ENCODE assay signal across 26 cellular contexts in genomic region chr20:889932-890463, GRCh38. TPM values are rescaled to one million over a fixed set of nuclear protein-coding genes. Genes with fewer than 3 reads are reported as not detected.
"Had no signal": no experiment of that assay in that cellular context is flagged by ENCODE, and none has a peak within 500 bp of the region (broad histone marks: within the 10 kb centered on the region; RNA-seq: fewer than 3 reads in every experiment).

No MANE protein-coding gene starts in this region.

- H3K27ac ChIP-seq: cardiac muscle cell, SK-N-MC had no signal

- ATAC-seq: activated CD4-positive, CD25-positive, alpha-beta regulatory T cell treated with anti-CD3 and anti-CD28 coated beads, Interleukin-2, amount 50 U/mL, for 24 hours; activated CD8-positive, alpha-beta T cell treated with anti-CD3 and anti-CD28 coated beads for 36 hours; activated naive CD4-positive, alpha-beta T cell treated with anti-CD3 and anti-CD28 coated beads, Interleukin-2, amount 50 U/mL, for 72 hours; K562; T-cell had no signal

- DNase-seq: activated CD4-positive, alpha-beta T cell treated with anti-CD3 and anti-CD28 coated beads for 4 hours; activated CD8-positive, alpha-beta memory T cell treated with anti-CD3 and anti-CD28 coated beads, Interleukin-2, amount 50 U/mL, for 48 hours; activated CD8-positive, alpha-beta T cell treated with anti-CD3 and anti-CD28 coated beads for 36 hours; activated effector memory CD4-positive, alpha-beta T cell treated with anti-CD3 and anti-CD28 coated beads, Interleukin-2, amount 50 U/mL, for 16 hours; activated naive CD4-positive, alpha-beta T cell treated with Interleukin-2 at 50 U/mL for 16 hours; activated T-cell treated with anti-CD3 and anti-CD28 coated beads, Interleukin-2, amount 50 U/mL, for 24 hours; amygdala; Karpas-422; NCI-H1105 treated with DMSO at 0.1 percent for 48 hours; NCI-H1694 treated with DMSO at 0.1 percent for 48 hours; NCI-H2029 treated with DMSO at 0.1 percent for 48 hours; NCI-H345; NCI-H510A; NCI-H526 treated with DMSO at 0.1 percent for 48 hours; NCI-H82; SIG-M5; T-cell; T-helper 2 cell had no signal

- H3K4me3 ChIP-seq: cardiac muscle cell, K562, SK-N-MC had no signal

- H3K36me3 ChIP-seq: cardiac muscle cell had no signal

- FAIRE-seq: astrocyte, K562 had no signal

RNA-seq across cellular contexts. Expression of gene ANGPT4, which starts 26.1 kb away (rescaled TPM):
- total RNA-seq: activated CD8-positive, alpha-beta T cell treated with anti-CD3 and anti-CD28 coated beads for 36 hours; K562; OCI-LY7; RPMI7951; T-cell had no signal
- polyA plus RNA-seq: K562 had no signal
